In the genomic region with DNA sequence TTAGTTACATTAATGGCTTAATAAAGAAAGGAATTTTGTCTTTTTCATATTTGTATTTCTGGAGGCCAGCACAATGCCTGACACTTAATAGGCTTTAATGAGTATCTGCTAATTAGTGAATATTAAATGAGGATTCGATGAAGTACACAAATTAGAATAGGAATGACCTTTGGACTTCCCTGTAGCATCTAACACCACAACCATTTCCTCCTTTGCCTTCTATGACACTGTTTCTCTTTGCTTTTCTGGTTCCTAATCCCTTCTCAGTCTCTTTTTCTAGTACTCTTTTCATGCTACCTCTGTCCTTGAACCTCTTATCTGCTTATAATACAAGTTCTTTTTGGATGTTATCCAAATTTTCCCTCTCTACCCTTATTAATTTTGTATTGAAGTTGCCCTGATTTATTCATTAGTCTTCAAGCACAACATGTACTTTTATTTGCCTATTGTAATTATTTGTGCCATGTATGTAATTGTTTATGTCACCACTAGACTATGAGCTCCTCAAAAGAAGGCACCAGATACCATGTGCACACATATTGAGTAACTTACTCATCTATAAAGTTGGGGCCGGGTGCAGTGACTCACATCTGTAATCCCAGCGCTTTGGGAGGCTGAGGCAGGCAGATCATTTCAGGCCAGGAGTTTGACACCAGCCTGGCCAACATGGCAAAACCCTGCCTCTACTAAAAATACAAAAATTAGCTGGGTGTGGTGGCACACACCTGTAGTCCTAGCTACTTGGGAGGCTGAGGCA, we compare ENCODE assay signal across 14 cellular contexts. TPM values are rescaled to one million over a fixed set of nuclear protein-coding genes. Genes with fewer than 3 reads are reported as not detected.
DNase-seq lines count a peak whose midpoint lies in the region; ATAC-seq, FAIRE-seq and TF ChIP-seq lines count a peak whose summit lies in the region.
"Had no signal": no experiment of that assay in that cellular context is flagged by ENCODE, and none has a peak within 500 bp of the region (broad histone marks: within the 10 kb centered on the region; RNA-seq: fewer than 3 reads in every experiment).

No MANE protein-coding gene starts in this region.

- POLR2A ChIA-PET in A549 (lab: Yijun Ruan, JAX) (no interaction called here), PC-3 (lab: Charles Lee; ENCODE audit: unreplicated experiment) (no interaction called here), A673 (lab: Charles Lee; ENCODE audit: low non-redundant PET) (interaction anchor here (0.7 kb wide), 1 partner anchor 156 kb away, joined by 3 read pairs; no protein-coding TSS in a partner anchor)

- H4K20me1 ChIP-seq in PC-3 (ENCODE audit: low read length) (no peaks in the 10 kb centered on the region), fibroblast of lung (ENCODE audit: control insufficient read depth, extremely low read depth, insufficient read depth, low read length) (no peaks in the 10 kb centered on the region)

- intact Hi-C loops in PC-3 (cut with micrococcal nuclease), result no loop called here
- intact Hi-C loops in A673 (cut with micrococcal nuclease; ENCODE audit: unreplicated experiment), result no loop called here

- no peaks in the 10 kb centered on the region for H3K9me2 ChIP-seq in PC-3 (replicated peaks; ENCODE audit: low read length)

- H3K4me1 ChIP-seq in A549 (no peaks in the 10 kb centered on the region), PC-3 (ENCODE audit: insufficient read depth, low read length) (0 out of 2 replicates have a peak, but pooled peaks cover 6% of the 10 kb centered on the region), fibroblast of lung (ENCODE audit: control insufficient read depth, extremely low read depth, insufficient read depth, low read length) (peaks cover 2% of the 10 kb centered on the region), A673 (ENCODE audit: insufficient read depth, low read length, poor library complexity, severe bottlenecking) (no peaks in the 10 kb centered on the region)

- WGBS in A549 (ENCODE audit: missing lambda C conversion rate), result 42% methylated on average over 3 of the region's 3 CpGs

- no peak overlapping the region for H3K9ac ChIP-seq in PC-3 (ENCODE audit: low read length)
- no peak overlapping the region for H3K9ac ChIP-seq in fibroblast of lung (ENCODE audit: insufficient read depth, low read length)

- H3K79me2 ChIP-seq in PC-3 (ENCODE audit: low read length) (no peaks in the 10 kb centered on the region), fibroblast of lung (ENCODE audit: control insufficient read depth, insufficient read depth, low read length) (no peaks in the 10 kb centered on the region)

- no peak for TF ChIP-seq POLR2A in A549 (IDR thresholded peaks at IDR 0.05; ENCODE audit: low read length)

- TF ChIP-seq EP300 in A549 (IDR thresholded peaks at IDR 0.05), result no peak

- H2AFZ ChIP-seq in PC-3 (ENCODE audit: low read length), result no peak overlapping the region
- H2AFZ ChIP-seq in fibroblast of lung (ENCODE audit: low read length), result no peak overlapping the region

- H3K27ac ChIP-seq in A549 (no peak overlapping the region), PC-3 (ENCODE audit: low read length) (no peak overlapping the region), fibroblast of lung (ENCODE audit: insufficient read depth, low read length) (no peak overlapping the region), A673 (ENCODE audit: low read depth, low read length, poor library complexity, severe bottlenecking) (no peak overlapping the region)

- H3K9me3 ChIP-seq in A549 (no peaks in the 10 kb centered on the region), PC-3 (ENCODE audit: low read length) (no peaks in the 10 kb centered on the region), fibroblast of lung (ENCODE audit: control insufficient read depth, insufficient read depth, low read depth, low read length) (no peaks in the 10 kb centered on the region), A673 (ENCODE audit: low read depth, low read length, poor library complexity, severe bottlenecking) (no peaks in the 10 kb centered on the region)

- H3K4me3 ChIP-seq in A549, result no peak overlapping the region
- H3K4me3 ChIP-seq in PC-3 (ENCODE audit: low read length), result no peak overlapping the region
- no peak overlapping the region for H3K4me3 ChIP-seq in fibroblast of lung (replicated peaks in 1 of 4; ENCODE audit: control extremely low read depth in 1 of 4, insufficient read depth in 1 of 4, low read depth in 3 of 4, low read length in 4 of 4)
- H3K4me3 ChIP-seq in H7 (ENCODE audit: insufficient read depth, low read depth, low read length), result no peak overlapping the region
- H3K4me3 ChIP-seq in A673 (ENCODE audit: low read depth, low read length, poor library complexity, severe bottlenecking), result no peak overlapping the region

- DNase-seq in A549 (ENCODE audit: low read depth in 1 of 2, low spot score in 1 of 2) (no peak), EL (peak; percentile 81), PC-3 (peak; percentile 62), fibroblast of lung (ENCODE audit: low read depth in 2 of 2) (peak; percentile 45 to 72), H7 (no peak), nucleus accumbens (lab: John Stamatoyannopoulos, UW) (no peak), A673 (ENCODE audit: low spot score) (no peak)
- DNase-seq: activated CD4-positive, alpha-beta T cell treated with anti-CD3 and anti-CD28 coated beads, Interleukin-2, amount 50 U/mL, for 4 hours; activated effector memory CD4-positive, alpha-beta T cell treated with anti-CD3 and anti-CD28 coated beads, Interleukin-2, amount 50 U/mL, for 16 hours; C1 segment of cervical spinal cord; islet precursor cell; OCI-M1 had no signal

- H3K36me3 ChIP-seq in PC-3 (ENCODE audit: low read depth, low read length) (no peaks in the 10 kb centered on the region), fibroblast of lung (ENCODE audit: control insufficient read depth, insufficient read depth, low read length) (no peaks in the 10 kb centered on the region), H7 (replicated peaks; ENCODE audit: control insufficient read depth, insufficient read depth, low read length) (no peaks in the 10 kb centered on the region), A673 (ENCODE audit: insufficient read depth, low read length, poor library complexity, severe bottlenecking) (no peaks in the 10 kb centered on the region)

- BruUV-seq in PC-3 (replicated peaks; lab: Mats Ljungman, UMichigan) (no TSS peak), A673 (replicated peaks; lab: Mats Ljungman, UMichigan) (no TSS peak)

- no peak for TF ChIP-seq CTCF in A549 (IDR thresholded peaks at IDR 0.05)
- no peak; the same call in 1 of the 2 replicates for TF ChIP-seq CTCF in PC-3 (conservative IDR thresholded peaks at IDR 0.05; ENCODE audit: low read depth, low read length)
- TF ChIP-seq CTCF in fibroblast of lung (conservative IDR thresholded peaks at IDR 0.05 in 1 of 2, IDR thresholded peaks at IDR 0.05 in 1 of 2; ENCODE audit: low read depth in 1 of 2, low read length in 2 of 2), result no peak
- no peak for TF ChIP-seq CTCF in A673 (conservative IDR thresholded peaks at IDR 0.05; ENCODE audit: low read depth, low read length)

- FAIRE-seq in A549 (lab: Jason Lieb, UNC), result no peak
- FAIRE-seq: frontal cortex had no signal

- H3K27me3 ChIP-seq in PC-3 (ENCODE audit: low read length), result no peaks in the 10 kb centered on the region
- no peaks in the 10 kb centered on the region for H3K27me3 ChIP-seq in fibroblast of lung (ENCODE audit: control insufficient read depth, insufficient read depth, low read length)
- no peaks in the 10 kb centered on the region for H3K27me3 ChIP-seq in H7 (ENCODE audit: control insufficient read depth, insufficient read depth, low read length)
- H3K27me3 ChIP-seq in A673 (replicated peaks; ENCODE audit: insufficient read depth, low read depth, low read length, poor library complexity), result no peaks in the 10 kb centered on the region

- no peak for TF ChIP-seq RAD21 in A549 (conservative IDR thresholded peaks at IDR 0.05 in 1 of 2, IDR thresholded peaks at IDR 0.05 in 1 of 2)

- CTCF ChIA-PET in A549 (lab: Yijun Ruan, JAX), result no interaction called here
- CTCF ChIA-PET in PC-3 (lab: Charles Lee), result interaction anchor here (0.6 kb wide), 1 partner anchor 821 kb away, joined by 4 read pairs; no protein-coding TSS in a partner anchor
- CTCF ChIA-PET in A673 (lab: Charles Lee), result no interaction called here

- H3K4me2 ChIP-seq in A549 (no peak overlapping the region), PC-3 (ENCODE audit: low read length) (no peak overlapping the region), fibroblast of lung (ENCODE audit: extremely low read depth, insufficient read depth, low read length) (no peak overlapping the region)

- ATAC-seq in A549, result peak in 1 of 2 experiments; percentile 44; a peak in 1 of 6 replicates
- peak; percentile 69 for ATAC-seq in PC-3
- no peak for ATAC-seq in GM21825 (IDR thresholded peaks at IDR 0.05; ENCODE audit: unreplicated experiment)

- H3F3A ChIP-seq in PC-3 (ENCODE audit: low read length, unreplicated experiment), result no peaks in the 10 kb centered on the region

RNA-seq across cellular contexts. Expression of a gene that starts 23.8 kb away (rescaled TPM):
- polyA plus RNA-seq in A549 (2011; rRNA removed), result 4,831 and 9,152 TPM in 2 replicates
- polyA plus RNA-seq in A549 (2012; cell fraction: cytosol; rRNA removed), result 4,675 and 4,969 TPM in 2 replicates
- 945 and 992 TPM in 2 replicates for polyA plus RNA-seq in A549 (2012; cell fraction: nucleus; rRNA removed)
- polyA plus RNA-seq in A549 (2017; fragmentation: RNase III; extraction: RNeasy Plus Mini Kit Qiagen cat#74134 plus additional on column Dnase treatment), result 5,586 to 6,202 TPM (median 5,748 TPM) in 3 replicates
- polyA minus RNA-seq in A549 (2011; rRNA and poly(A)+ RNA removed), result 430 and 587 TPM in 2 replicates
- 1,964 and 2,544 TPM in 2 replicates for total RNA-seq in PC-3 (2014; rRNA removed)
- total RNA-seq in fibroblast of lung, result 2,666 and 2,883 TPM in 2 replicates
- 2,477 and 3,291 TPM in 2 replicates for polyA plus RNA-seq in fibroblast of lung
- polyA plus RNA-seq in fibroblast of lung (2012), result 4,715 and 6,282 TPM in 2 replicates
- 1,179 and 1,688 TPM in 2 replicates for polyA minus RNA-seq in fibroblast of lung (ENCODE audit: low replicate concordance)
- total RNA-seq in H7 (2014; rRNA removed; shearing (Covaris generic)), result 2,701 and 3,425 TPM in 2 replicates
- 1,464 and 1,548 TPM in 2 replicates for total RNA-seq in A673 (2021)

RNA-seq across cellular contexts. Expression of a gene that starts 28.2 kb away (rescaled TPM):
- polyA plus RNA-seq in A549 (2011; rRNA removed) (74.7 and 90.9 TPM in 2 replicates), A549 (2017; fragmentation: RNase III; extraction: RNeasy Plus Mini Kit Qiagen cat#74134 plus additional on column Dnase treatment) (150 to 162 TPM (median 160 TPM) in 3 replicates), fibroblast of lung (126 and 133 TPM in 2 replicates)
- 64.1 and 67.9 TPM in 2 replicates for polyA plus RNA-seq in A549 (2012; cell fraction: cytosol; rRNA removed)
- 10.6 and 17.0 TPM in 2 replicates for polyA plus RNA-seq in A549 (2012; cell fraction: nucleus; rRNA removed)
- polyA minus RNA-seq in A549 (2011; rRNA and poly(A)+ RNA removed), result 23.3 and 31.2 TPM in 2 replicates
- total RNA-seq in PC-3 (2014; rRNA removed) (41.2 and 42.3 TPM in 2 replicates), fibroblast of lung (82.7 and 86.2 TPM in 2 replicates), A673 (2021) (169 and 206 TPM in 2 replicates)
- polyA plus RNA-seq in fibroblast of lung (2012), result 338 and 370 TPM in 2 replicates
- 13.5 and 24.9 TPM in 2 replicates for polyA minus RNA-seq in fibroblast of lung (ENCODE audit: low replicate concordance)
- 50.7 and 57.3 TPM in 2 replicates for total RNA-seq in H7 (2014; rRNA removed; shearing (Covaris generic))

RNA-seq across cellular contexts. Expression of a gene that starts 36.9 kb away (rescaled TPM):
- polyA plus RNA-seq in A549 (2011; rRNA removed), result 162 and 178 TPM in 2 replicates
- 170 and 197 TPM in 2 replicates for polyA plus RNA-seq in A549 (2012; cell fraction: cytosol; rRNA removed)
- 101 and 105 TPM in 2 replicates for polyA plus RNA-seq in A549 (2012; cell fraction: nucleus; rRNA removed)
- 103 to 106 TPM (median 103 TPM) in 3 replicates for polyA plus RNA-seq in A549 (2017; fragmentation: RNase III; extraction: RNeasy Plus Mini Kit Qiagen cat#74134 plus additional on column Dnase treatment)
- 49.3 and 50.3 TPM in 2 replicates for polyA minus RNA-seq in A549 (2011; rRNA and poly(A)+ RNA removed)
- total RNA-seq in PC-3 (2014; rRNA removed), result 377 and 388 TPM in 2 replicates
- total RNA-seq in fibroblast of lung, result 98.9 and 131 TPM in 2 replicates
- 102 and 123 TPM in 2 replicates for polyA plus RNA-seq in fibroblast of lung
- 98.6 and 98.8 TPM in 2 replicates for polyA plus RNA-seq in fibroblast of lung (2012)
- polyA minus RNA-seq in fibroblast of lung (ENCODE audit: low replicate concordance), result 54.5 and 60.8 TPM in 2 replicates
- total RNA-seq in H7 (2014; rRNA removed; shearing (Covaris generic)), result 202 and 232 TPM in 2 replicates
- 126 and 142 TPM in 2 replicates for total RNA-seq in A673 (2021)

RNA-seq across cellular contexts. Expression of a gene that starts 46.6 kb away (rescaled TPM):
- polyA plus RNA-seq in A549 (2011; rRNA removed) (14.3 and 18.0 TPM in 2 replicates), A549 (2017; fragmentation: RNase III; extraction: RNeasy Plus Mini Kit Qiagen cat#74134 plus additional on column Dnase treatment) (6.5 to 11.7 TPM (median 10.1 TPM) in 3 replicates), fibroblast of lung (3.7 and 4.8 TPM in 2 replicates)
- 13.4 and 15.5 TPM in 2 replicates for polyA plus RNA-seq in A549 (2012; cell fraction: cytosol; rRNA removed)
- polyA plus RNA-seq in A549 (2012; cell fraction: nucleus; rRNA removed), result 20.4 and 22.4 TPM in 2 replicates
- 13.2 and 17.2 TPM in 2 replicates for polyA minus RNA-seq in A549 (2011; rRNA and poly(A)+ RNA removed)
- total RNA-seq in PC-3 (2014; rRNA removed) (22.9 and 28.7 TPM in 2 replicates), fibroblast of lung (6.4 and 8.2 TPM in 2 replicates), A673 (2021) (8.7 and 14.4 TPM in 2 replicates)
- 3.3 and 4.6 TPM in 2 replicates for polyA plus RNA-seq in fibroblast of lung (2012)
- polyA minus RNA-seq in fibroblast of lung (ENCODE audit: low replicate concordance), result 2.0 and 16.6 TPM in 2 replicates
- total RNA-seq in H7 (2014; rRNA removed; shearing (Covaris generic)), result 58.2 and 81.2 TPM in 2 replicates

RNA-seq across cellular contexts. Expression of a gene that starts 51.0 kb away (rescaled TPM):
- polyA plus RNA-seq in A549 (2011; rRNA removed) (80.6 and 90.8 TPM in 2 replicates), A549 (2017; fragmentation: RNase III; extraction: RNeasy Plus Mini Kit Qiagen cat#74134 plus additional on column Dnase treatment) (95.6 to 108 TPM (median 104 TPM) in 3 replicates), fibroblast of lung (80.5 and 94.4 TPM in 2 replicates)
- 87.4 and 122 TPM in 2 replicates for polyA plus RNA-seq in A549 (2012; cell fraction: cytosol; rRNA removed)
- polyA plus RNA-seq in A549 (2012; cell fraction: nucleus; rRNA removed), result 92.1 and 95.1 TPM in 2 replicates
- 58.9 and 67.1 TPM in 2 replicates for polyA minus RNA-seq in A549 (2011; rRNA and poly(A)+ RNA removed)
- total RNA-seq in PC-3 (2014; rRNA removed) (201 and 224 TPM in 2 replicates), fibroblast of lung (113 and 119 TPM in 2 replicates), A673 (2021) (90.7 and 97.3 TPM in 2 replicates)
- 89.0 and 97.9 TPM in 2 replicates for polyA plus RNA-seq in fibroblast of lung (2012)
- polyA minus RNA-seq in fibroblast of lung (ENCODE audit: low replicate concordance), result 118 and 119 TPM in 2 replicates
- total RNA-seq in H7 (2014; rRNA removed; shearing (Covaris generic)), result 310 and 377 TPM in 2 replicates

Comparison
In these comparisons a context has a peak if more than half of its experiments do, and no peak if none do; other contexts are left out.
1. DNase-seq: peak in EL (single experiment), PC-3 (single experiment) and fibroblast of lung (2 of 2); none in A549 (0 of 2), H7 (single experiment), nucleus accumbens (0 of 56) and A673 (single experiment).